Comparison of ENCODE assay signal across 11 cellular contexts in genomic region chr17:35536664-35537160, GRCh38. TPM values are rescaled to one million over a fixed set of nuclear protein-coding genes. Genes with fewer than 3 reads are reported as not detected.
A peak's percentile ranks its signal among the peaks of the same experiment; 100 is the strongest.
DNase-seq lines count a peak whose midpoint lies in the region; ATAC-seq, FAIRE-seq and TF ChIP-seq lines count a peak whose summit lies in the region.
"Had no signal": no experiment of that assay in that cellular context is flagged by ENCODE, and none has a peak within 500 bp of the region (broad histone marks: within the 10 kb centered on the region; RNA-seq: fewer than 3 reads in every experiment).

No MANE protein-coding gene starts in this region.

- CTCF ChIA-PET in GM12878 (lab: Yijun Ruan, JAX), result interaction anchor here (0.7 to 16.4 kb wide), 11 partner anchors 11 to 272 kb away, joined by 3 to 321 read pairs (median 5); partner anchors contain the start of genes PEX12 and SLFN13

- TF ChIP-seq RAD21 in GM12878 (IDR thresholded peaks at IDR 0.05; ENCODE audit: insufficient read depth, low read depth, low read length), result no peak

- FAIRE-seq in GM12891 (lab: Jason Lieb, UNC), result no peak
- no peak for FAIRE-seq in GM12878 (lab: Jason Lieb, UNC)

- DNase-seq in GM12891 (ENCODE audit: insufficient read length, low spot score) (no peak), NOMO-1 treated with dmso at 0.1 percent for 144 hours (lab: John Stamatoyannopoulos, UW; ENCODE audit: unreplicated experiment) (peak; percentile 6), GM12878 (ENCODE audit: low read depth, low spot score) (no peak), pons (ENCODE audit: low spot score) (no peak)
- DNase-seq in stimulated activated CD8-positive, alpha-beta memory T cell treated with anti-CD3 and anti-CD28 coated beads, Interleukin-4, amount 100 ng/mL, for 48 hours, result peak; percentile 56
- DNase-seq: DMS79, NCI-H446 had no signal

- no peaks in the 10 kb centered on the region for H4K20me1 ChIP-seq in GM12878 (ENCODE audit: control insufficient read depth, insufficient read depth)

- no peaks in the 10 kb centered on the region for H3K9me3 ChIP-seq in GM12878 (replicated peaks; ENCODE audit: control insufficient read depth, insufficient read depth, low read length)

- no peak for TF ChIP-seq EP300 in GM12878 (IDR thresholded peaks at IDR 0.05; ENCODE audit: borderline replicate concordance in 1 of 2, control insufficient read depth in 1 of 2, low read depth in 2 of 2, low read length in 2 of 2)

- no peak for TF ChIP-seq CTCF in GM12878 (IDR thresholded peaks at IDR 0.05 in 2 of 3, conservative IDR thresholded peaks at IDR 0.05 in 1 of 3; ENCODE audit: control insufficient read depth in 2 of 3, extremely low read depth in 1 of 3, insufficient read depth in 1 of 3, low read depth in 3 of 3, low read length in 3 of 3)

- H3K4me2 ChIP-seq in GM12878 (ENCODE audit: control insufficient read depth, insufficient read depth), result peak overlapping the region; percentile 85

- in situ Hi-C loops in GM12878 (cut with MboI), result loop anchor here (5.0 kb wide), 3 partner anchors 164 to 369 kb away; partner anchors contain the start of gene SLFN11

- peak overlapping the region; percentile 92 for H3K27ac ChIP-seq in GM12878 (ENCODE audit: control insufficient read depth, insufficient read depth)

- peak overlapping the region; percentile 80 for H3K9ac ChIP-seq in GM12878 (ENCODE audit: control insufficient read depth, insufficient read depth, low read length)

- no peak for TF ChIP-seq POLR2A in GM12891 (IDR thresholded peaks at IDR 0.05; ENCODE audit: low read depth, low read length)
- TF ChIP-seq POLR2A in GM12878 (IDR thresholded peaks at IDR 0.05; ENCODE audit: low read depth, low read length), result peak; percentile 26; the same call in 1 of the 2 replicates

- H3K4me1 ChIP-seq in GM12878 (ENCODE audit: control insufficient read depth, insufficient read depth, low read length), result peaks cover 21% of the 10 kb centered on the region

- H3K79me2 ChIP-seq in GM12878 (ENCODE audit: control insufficient read depth, insufficient read depth, low read length), result peaks cover 76% of the 10 kb centered on the region

- POLR2A ChIA-PET in GM12878 (lab: Charles Lee), result interaction anchor here (0.6 to 2.7 kb wide), 12 partner anchors 9 to 246 kb away, joined by 3 to 12 read pairs (median 4); partner anchors contain the start of genes AP2B1, PEX12 and SLFN11

- WGBS in GM12878 (ENCODE audit: insufficient coverage, insufficient replicate concordance, low lambda C conversion rate, missing lambda C conversion rate), result under 1% methylated on average over 13 of the region's 13 CpGs

- RAD21 ChIA-PET in GM12878 (lab: Charles Lee; ENCODE audit: unreplicated experiment), result interaction anchor here (0.6 to 8.2 kb wide), 14 partner anchors 15 to 472 kb away, joined by 3 to 171 read pairs (median 4); partner anchors contain the start of genes PEX12 and SLFN13

- no peaks in the 10 kb centered on the region for H3K27me3 ChIP-seq in GM12878 (replicated peaks in 1 of 2; ENCODE audit: control insufficient read depth in 2 of 2, insufficient read depth in 2 of 2, low read length in 1 of 2)

- H3K4me3 ChIP-seq in GM12878, result peak overlapping the region; percentile 81

- no peaks in the 10 kb centered on the region for H3K36me3 ChIP-seq in GM12878 (ENCODE audit: control insufficient read depth in 2 of 2, insufficient read depth in 2 of 2, low read length in 1 of 2)

- no TSS peak for BruUV-seq in GM12878 (replicated peaks; lab: Mats Ljungman, UMichigan)

- intact Hi-C loops in GM12878 (cut with micrococcal nuclease; ENCODE audit: unreplicated experiment), result loop anchor here (2.0 to 10.0 kb wide), 3 partner anchors 88 to 392 kb away; partner anchors contain the start of genes NLE1, SLFN12, SLFN13 and UNC45B

- ATAC-seq in GM12878, result peak; percentile 10
- no peak for ATAC-seq in HG02970 (IDR thresholded peaks at IDR 0.05; ENCODE audit: low FRiP score, unreplicated experiment)
- ATAC-seq in GM18868 (IDR thresholded peaks at IDR 0.05; ENCODE audit: unreplicated experiment), result no peak

- H2AFZ ChIP-seq in GM12878 (ENCODE audit: control insufficient read depth, low read depth, low read length), result no peak overlapping the region

- SMC1A ChIA-PET in GM12878 (lab: Charles Lee; ENCODE audit: uncharacterized antibody, unreplicated experiment), result interaction anchor here (0.6 to 12.6 kb wide), 12 partner anchors 8 to 293 kb away, joined by 3 to 251 read pairs (median 6); partner anchors contain the start of genes PEX12, SLFN13 and SLFN5

RNA-seq across cellular contexts. Expression of gene SLFN12L, which starts 0.8 kb away (rescaled TPM):
- 0.44 TPM for polyA plus RNA-seq in GM12891 (2012; ENCODE audit: low read depth, missing spikeins)
- 39.1 and 45.9 TPM in 2 replicates for total RNA-seq in GM12878 (2013; cell fraction: nucleolus; rRNA removed)
- total RNA-seq in GM12878 (2014; rRNA removed) (12.0 and 15.6 TPM in 2 replicates), GM12878 (2014; rRNA removed; fragmentation: Illumina TruSeq; extraction: Trizol) (15.2 and 16.6 TPM in 2 replicates), GM12878 (2021) (10.4 and 11.9 TPM in 2 replicates)
- 3.4 TPM for polyA plus RNA-seq in GM12878 (2011; ENCODE audit: low read depth)
- polyA plus RNA-seq in GM12878 (2011; rRNA removed) (21.3 and 28.3 TPM in 2 replicates), GM12878 (2014; fragmentation: Illumina TruSeq; extraction: Trizol) (8.3 and 8.8 TPM in 2 replicates), GM12878 (2014; fragmentation: Nextera tagmentation; extraction: Ambion mirVana) (1 to 10 TPM; 1.0 to 2.5 TPM), GM12878 (2014; rRNA removed) (9.2 and 11.8 TPM in 2 replicates), GM12878 (2016; fragmentation: Nextera tagmentation; extraction: Ambion mirVana) (1 to 10 TPM; 4.8 to 4.9 TPM)
- 11.8 and 12.2 TPM in 2 replicates for polyA plus RNA-seq in GM12878 (2011; cell fraction: cytosol; rRNA removed)
- 28.7 and 34.1 TPM in 2 replicates for polyA plus RNA-seq in GM12878 (2011; cell fraction: nucleus; rRNA removed)
- polyA plus RNA-seq in GM12878 (2012), result 3.9 and 5.5 TPM in 2 replicates
- 49.7 and 52.6 TPM in 2 replicates for polyA minus RNA-seq in GM12878 (2011; rRNA and poly(A)+ RNA removed)
- polyA minus RNA-seq in GM12878 (2011; cell fraction: cytosol; rRNA and poly(A)+ RNA removed), result 13.9 and 18.2 TPM in 2 replicates
- polyA minus RNA-seq in GM12878 (2011; cell fraction: nucleus; rRNA and poly(A)+ RNA removed), result 41.8 and 59.0 TPM in 2 replicates
- total RNA-seq: kidney epithelial cell had no signal

RNA-seq across cellular contexts. Expression of gene SLFN14, which starts 23.9 kb away (rescaled TPM):
- 0.05 TPM for polyA plus RNA-seq in GM12891 (2012; ENCODE audit: low read depth, missing spikeins)
- total RNA-seq in GM12878 (2013; cell fraction: nucleolus; rRNA removed), result not detected in 2 replicates
- total RNA-seq in GM12878 (2014; rRNA removed), result 0.06 TPM in 1 of 2 replicates, not detected in the other
- total RNA-seq in GM12878 (2014; rRNA removed; fragmentation: Illumina TruSeq; extraction: Trizol), result not detected in 2 replicates
- not detected in 2 replicates for total RNA-seq in GM12878 (2021)
- 0.50 TPM for polyA plus RNA-seq in GM12878 (2011; ENCODE audit: low read depth)
- not detected in 2 replicates for polyA plus RNA-seq in GM12878 (2011; rRNA removed)
- not detected in 2 replicates for polyA plus RNA-seq in GM12878 (2011; cell fraction: cytosol; rRNA removed)
- polyA plus RNA-seq in GM12878 (2011; cell fraction: nucleus; rRNA removed), result not detected in 2 replicates
- polyA plus RNA-seq in GM12878 (2012), result 0.38 and 0.51 TPM in 2 replicates
- polyA plus RNA-seq in GM12878 (2014; fragmentation: Illumina TruSeq; extraction: Trizol), result 0.05 TPM in 1 of 2 replicates, not detected in the other
- polyA plus RNA-seq in GM12878 (2014; fragmentation: Nextera tagmentation; extraction: Ambion mirVana), result under 1 TPM; 0.06 to 0.11 TPM
- polyA plus RNA-seq in GM12878 (2014; rRNA removed), result not detected in 2 replicates
- not detected for polyA plus RNA-seq in GM12878 (2016; fragmentation: Nextera tagmentation; extraction: Ambion mirVana)
- not detected in 2 replicates for polyA minus RNA-seq in GM12878 (2011; rRNA and poly(A)+ RNA removed)
- polyA minus RNA-seq in GM12878 (2011; cell fraction: cytosol; rRNA and poly(A)+ RNA removed), result not detected in 2 replicates
- not detected in 2 replicates for polyA minus RNA-seq in GM12878 (2011; cell fraction: nucleus; rRNA and poly(A)+ RNA removed)
- total RNA-seq: kidney epithelial cell, renal cortical epithelial cell had no signal

RNA-seq across cellular contexts. Expression of gene PEX12, which starts 41.7 kb away (rescaled TPM):
- polyA plus RNA-seq in GM12891 (2012; ENCODE audit: low read depth, missing spikeins), result 2.7 TPM
- 8.1 and 9.1 TPM in 2 replicates for total RNA-seq in GM12878 (2013; cell fraction: nucleolus; rRNA removed)
- total RNA-seq in GM12878 (2014; rRNA removed), result 4.5 and 6.8 TPM in 2 replicates
- 4.4 and 4.5 TPM in 2 replicates for total RNA-seq in GM12878 (2014; rRNA removed; fragmentation: Illumina TruSeq; extraction: Trizol)
- total RNA-seq in GM12878 (2021), result 4.7 and 4.9 TPM in 2 replicates
- polyA plus RNA-seq in GM12878 (2011; ENCODE audit: low read depth), result 2.2 TPM
- polyA plus RNA-seq in GM12878 (2011; rRNA removed), result 14.0 and 15.8 TPM in 2 replicates
- polyA plus RNA-seq in GM12878 (2011; cell fraction: cytosol; rRNA removed), result 13.4 and 15.3 TPM in 2 replicates
- polyA plus RNA-seq in GM12878 (2011; cell fraction: nucleus; rRNA removed), result 8.4 and 10.5 TPM in 2 replicates
- polyA plus RNA-seq in GM12878 (2012), result 3.3 and 4.5 TPM in 2 replicates
- 5.4 and 5.9 TPM in 2 replicates for polyA plus RNA-seq in GM12878 (2014; fragmentation: Illumina TruSeq; extraction: Trizol)
- polyA plus RNA-seq in GM12878 (2014; fragmentation: Nextera tagmentation; extraction: Ambion mirVana), result 1 to 10 TPM; 2.9 TPM
- polyA plus RNA-seq in GM12878 (2014; rRNA removed), result 3.5 TPM in 2 replicates
- polyA plus RNA-seq in GM12878 (2016; fragmentation: Nextera tagmentation; extraction: Ambion mirVana), result 1 to 10 TPM; 5.0 TPM
- polyA minus RNA-seq in GM12878 (2011; rRNA and poly(A)+ RNA removed), result 16.8 and 18.8 TPM in 2 replicates
- 4.3 and 5.2 TPM in 2 replicates for polyA minus RNA-seq in GM12878 (2011; cell fraction: cytosol; rRNA and poly(A)+ RNA removed)
- 7.6 and 8.2 TPM in 2 replicates for polyA minus RNA-seq in GM12878 (2011; cell fraction: nucleus; rRNA and poly(A)+ RNA removed)

RNA-seq across cellular contexts. Expression of gene AP2B1, which starts 50.4 kb away (rescaled TPM):
- polyA plus RNA-seq in GM12891 (2012; ENCODE audit: low read depth, missing spikeins), result 47.0 TPM
- 67.6 and 74.3 TPM in 2 replicates for total RNA-seq in GM12878 (2013; cell fraction: nucleolus; rRNA removed)
- 53.1 and 55.7 TPM in 2 replicates for total RNA-seq in GM12878 (2014; rRNA removed)
- total RNA-seq in GM12878 (2014; rRNA removed; fragmentation: Illumina TruSeq; extraction: Trizol), result 44.5 and 45.0 TPM in 2 replicates
- 112 and 115 TPM in 2 replicates for total RNA-seq in GM12878 (2021)
- 44.6 TPM for polyA plus RNA-seq in GM12878 (2011; ENCODE audit: low read depth)
- polyA plus RNA-seq in GM12878 (2011; rRNA removed), result 97.9 and 103 TPM in 2 replicates
- polyA plus RNA-seq in GM12878 (2011; cell fraction: cytosol; rRNA removed), result 82.4 and 94.8 TPM in 2 replicates
- polyA plus RNA-seq in GM12878 (2011; cell fraction: nucleus; rRNA removed), result 57.4 and 67.2 TPM in 2 replicates
- polyA plus RNA-seq in GM12878 (2012), result 45.5 and 55.5 TPM in 2 replicates
- polyA plus RNA-seq in GM12878 (2014; fragmentation: Illumina TruSeq; extraction: Trizol), result 83.0 and 98.2 TPM in 2 replicates
- 10 to 100 TPM; 18.6 to 24.3 TPM for polyA plus RNA-seq in GM12878 (2014; fragmentation: Nextera tagmentation; extraction: Ambion mirVana)
- polyA plus RNA-seq in GM12878 (2014; rRNA removed), result 46.4 and 53.0 TPM in 2 replicates
- polyA plus RNA-seq in GM12878 (2016; fragmentation: Nextera tagmentation; extraction: Ambion mirVana), result 10 to 100 TPM; 54.7 to 57.5 TPM
- polyA minus RNA-seq in GM12878 (2011; rRNA and poly(A)+ RNA removed), result 146 and 165 TPM in 2 replicates
- 43.3 and 55.2 TPM in 2 replicates for polyA minus RNA-seq in GM12878 (2011; cell fraction: cytosol; rRNA and poly(A)+ RNA removed)
- 42.2 and 49.5 TPM in 2 replicates for polyA minus RNA-seq in GM12878 (2011; cell fraction: nucleus; rRNA and poly(A)+ RNA removed)

Comparison
In these comparisons a context has a peak if more than half of its experiments do, and no peak if none do; other contexts are left out.
1. DNase-seq: peak in NOMO-1 treated with dmso at 0.1 percent for 144 hours (single experiment) and stimulated activated CD8-positive, alpha-beta memory T cell treated with anti-CD3 and anti-CD28 coated beads, Interleukin-4, amount 100 ng/mL, for 48 hours (single experiment); none in GM12891 (single experiment), GM12878 (single experiment) and pons (single experiment).